Comparison of ENCODE assay signal across 13 cellular contexts in genomic region chr10:93464826-93465388, GRCh38. TPM values are rescaled to one million over a fixed set of nuclear protein-coding genes. Genes with fewer than 3 reads are reported as not detected.
DNase-seq lines count a peak whose midpoint lies in the region; ATAC-seq, FAIRE-seq and TF ChIP-seq lines count a peak whose summit lies in the region.
"Had no signal": no experiment of that assay in that cellular context is flagged by ENCODE, and none has a peak within 500 bp of the region (broad histone marks: within the 10 kb centered on the region; RNA-seq: fewer than 3 reads in every experiment).

No MANE protein-coding gene starts in this region.

- BruUV-seq in HepG2 (replicated peaks; lab: Mats Ljungman, UMichigan): no TSS peak

- H3K79me2 ChIP-seq in HepG2 (ENCODE audit: insufficient read depth, low read length): no peaks in the 10 kb centered on the region

- H3K27me3 ChIP-seq in HepG2 (ENCODE audit: control insufficient read depth in 1 of 2, insufficient read depth in 2 of 2, low read length in 2 of 2) (no peaks in the 10 kb centered on the region), right lobe of liver (no peaks in the 10 kb centered on the region)

- H3K27ac ChIP-seq in HepG2 (ENCODE audit: extremely low read length, insufficient read depth, low read length): no peak overlapping the region
- peak overlapping the region in 1 of 3 donors; percentile 6 for H3K27ac ChIP-seq in right lobe of liver
- H3K27ac ChIP-seq in caudate nucleus (ENCODE audit: low read depth, low read length): peak overlapping the region; percentile 26
- H3K27ac ChIP-seq: KMS-11 had no signal

- no peak for TF ChIP-seq RAD21 in HepG2 (CRISPR knock-in tag; IDR thresholded peaks at IDR 0.05)

- H3K4me3 Mint-ChIP-seq in nephron: no peak overlapping the region
- H3K4me3 Mint-ChIP-seq: activated T-helper 17 cell treated with anti-CD3 and anti-CD28 coated beads, Interleukin-2, amount 50 U/mL, for 72 hours; B cell had no signal

- no peaks in the 10 kb centered on the region for H3K36me3 ChIP-seq in HepG2 (replicated peaks in 1 of 2; ENCODE audit: control insufficient read depth in 1 of 2, insufficient read depth in 2 of 2, low read length in 2 of 2)
- no peaks in the 10 kb centered on the region for H3K36me3 ChIP-seq in right lobe of liver

- TF ChIP-seq CTCF in HepG2 (CRISPR knock-in tag; IDR thresholded peaks at IDR 0.05): no peak
- no peak for TF ChIP-seq CTCF in right lobe of liver (IDR thresholded peaks at IDR 0.05)
- TF ChIP-seq CTCF in nephron (IDR thresholded peaks at IDR 0.05; ENCODE audit: unreplicated experiment in 3 of 3): no peak

- intact Hi-C loops in HepG2 (cut with micrococcal nuclease; ENCODE audit: unreplicated experiment): no loop called here
- intact Hi-C loops in right lobe of liver (cut with DNase I): no loop called here

- no peak overlapping the region for H2AFZ ChIP-seq in HepG2 (ENCODE audit: low read length)

- CTCF ChIA-PET in HepG2 (lab: Yijun Ruan, JAX; ENCODE audit: low intra/inter-chr PET ratio, low total read pairs): no interaction called here

- in situ Hi-C loops in HepG2 (cut with HindIII; ENCODE audit: extremely low pct_ligation_motif_present, low pct_unique_long_range_greater_than_20kb): no loop called here

- 93% methylated on average over 4 of the region's 4 CpGs for WGBS in HepG2 (ENCODE audit: low lambda C conversion rate)
- WGBS in right lobe of liver (ENCODE audit: insufficient coverage, low coverage, low lambda C conversion rate, missing lambda C conversion rate): 88% methylated on average over 4 of the region's 4 CpGs

- DNase-seq in HepG2 (ENCODE audit: low spot score): no peak
- DNase-seq in right lobe of liver: no peak
- DNase-seq in caudate nucleus (lab: John Stamatoyannopoulos, UW): no peak
- no peak for DNase-seq in GOT3 (lab: John Stamatoyannopoulos, UW)
- no peak for DNase-seq in activated CD4-positive, alpha-beta T cell treated with anti-CD3 and anti-CD28 coated beads for 48 hours
- no peak for DNase-seq in activated CD4-positive, CD25-positive, alpha-beta regulatory T cell treated with anti-CD3 and anti-CD28 coated beads, Interleukin-2, amount 50 U/mL, for 72 hours
- no peak for DNase-seq in HUDEP-2 (lab: John Stamatoyannopoulos, UW; ENCODE audit: unreplicated experiment in 76 of 76)
- DNase-seq: effector CD4-positive, alpha-beta T cell; NCI-H524 treated with DMSO at 0.1 percent for 48 hours had no signal

- TF ChIP-seq EP300 in HepG2 (IDR thresholded peaks at IDR 0.05; ENCODE audit: low read depth in 2 of 2, low read length in 2 of 2): no peak
- no peak for TF ChIP-seq EP300 in HepG2 (CRISPR knock-in tag; IDR thresholded peaks at IDR 0.05; ENCODE audit: borderline replicate concordance)

- ATAC-seq in HepG2 (no peak), right lobe of liver (no peak)
- ATAC-seq: activated T-helper 17 cell treated with anti-CD3 and anti-CD28 coated beads, Interleukin-2, amount 50 U/mL, for 72 hours had no signal

- H3K4me1 ChIP-seq in HepG2 (ENCODE audit: insufficient read depth, low read length): peaks cover 6% of the 10 kb centered on the region; the same call in 1 of the 2 replicates
- H3K4me1 ChIP-seq in right lobe of liver: peaks cover 0 to 4% (median under 1%) of the 10 kb centered on the region in 4 donors

- no peaks in the 10 kb centered on the region for H3K27me3 Mint-ChIP-seq in nephron (ENCODE audit: low read depth)
- H3K27me3 Mint-ChIP-seq: activated T-helper 17 cell treated with anti-CD3 and anti-CD28 coated beads, Interleukin-2, amount 50 U/mL, for 72 hours; B cell had no signal

- no peaks in the 10 kb centered on the region for H4K20me1 ChIP-seq in HepG2 (ENCODE audit: insufficient read depth, low read length)

- TF ChIP-seq POLR2A in HepG2 (IDR thresholded peaks at IDR 0.05; ENCODE audit: insufficient read depth in 1 of 2, low read depth in 2 of 2, low read length in 2 of 2): no peak
- TF ChIP-seq POLR2A in right lobe of liver (IDR thresholded peaks at IDR 0.05): no peak

- H3K9ac ChIP-seq in HepG2 (ENCODE audit: insufficient read depth, low read depth, low read length): no peak overlapping the region
- H3K9ac ChIP-seq: KMS-11 had no signal

- peak overlapping the region in 2 of 3 experiments; percentile 69 for H3K27ac Mint-ChIP-seq in nephron
- H3K27ac Mint-ChIP-seq: activated T-helper 17 cell treated with anti-CD3 and anti-CD28 coated beads, Interleukin-2, amount 50 U/mL, for 72 hours; B cell had no signal

- peaks cover 46% of the 10 kb centered on the region for H3K4me1 Mint-ChIP-seq in nephron

- no peaks in the 10 kb centered on the region for H3K9me3 Mint-ChIP-seq in nephron
- H3K9me3 Mint-ChIP-seq: activated T-helper 17 cell treated with anti-CD3 and anti-CD28 coated beads, Interleukin-2, amount 50 U/mL, for 72 hours had no signal

- FAIRE-seq in HepG2 (lab: Jason Lieb, UNC): no peak

- POLR2A ChIA-PET in HepG2 (lab: Yijun Ruan, JAX): no interaction called here

- H3K9me3 ChIP-seq in HepG2 (ENCODE audit: low read length) (no peaks in the 10 kb centered on the region), right lobe of liver (no peaks in the 10 kb centered on the region)

- H3K4me3 ChIP-seq in HepG2 (replicated peaks in 1 of 3; ENCODE audit: insufficient read depth in 1 of 3, low read depth in 2 of 3, low read length in 3 of 3): no peak overlapping the region
- no peak overlapping the region for H3K4me3 ChIP-seq in right lobe of liver

- no peak overlapping the region for H3K4me2 ChIP-seq in HepG2 (ENCODE audit: low read depth, low read length)
- H3K4me2 ChIP-seq: KMS-11 had no signal

- H3K36me3 Mint-ChIP-seq in nephron (ENCODE audit: low read depth): peaks cover 2% of the 10 kb centered on the region

TF ChIP-seq in HepG2, 621 proteins besides CTCF, POLR2A, EP300 and RAD21 (continues in another document):
- no peak for TF ChIP-seq MZF1 (CRISPR knock-in tag; IDR thresholded peaks at IDR 0.05; ENCODE audit: borderline replicate concordance)
- no peak for TF ChIP-seq IKZF4 (CRISPR knock-in tag; IDR thresholded peaks at IDR 0.05; ENCODE audit: borderline replicate concordance, low read depth, not compliant biosample characterization)

RNA-seq across cellular contexts. Expression of gene MYOF, which starts 17.2 kb away (rescaled TPM):
- total RNA-seq in HepG2 (2016; rRNA removed; fragmentation: Illumina TruSeq; extraction: Trizol) (0.42 and 0.66 TPM in 2 replicates), right lobe of liver (10 to 100 TPM in 1 of 6 experiments, 1 to 10 TPM in 5; 1.9 to 14.6 (median 3.2) TPM)
- total RNA-seq in HepG2 (2016; cell fraction: cytosol; rRNA removed; fragmentation: Illumina TruSeq; extraction: Trizol; ENCODE audit: low read depth): not detected in 2 replicates
- total RNA-seq in HepG2 (2016; cell fraction: insoluble cytoplasmic fraction; rRNA removed; fragmentation: Illumina TruSeq; extraction: Trizol): 0.56 and 0.71 TPM in 2 replicates
- 0.06 and 0.14 TPM in 2 replicates for total RNA-seq in HepG2 (2016; cell fraction: membrane; rRNA removed; fragmentation: Illumina TruSeq; extraction: Trizol)
- total RNA-seq in HepG2 (2016; cell fraction: nucleus; rRNA removed; fragmentation: Illumina TruSeq; extraction: Trizol): 0.60 and 0.68 TPM in 2 replicates
- 0.17 and 0.18 TPM in 2 replicates for polyA plus RNA-seq in HepG2 (2011; rRNA removed)
- polyA plus RNA-seq in HepG2 (2011; cell fraction: cytosol; rRNA removed): 0.13 and 0.23 TPM in 2 replicates
- 0.29 and 0.52 TPM in 2 replicates for polyA plus RNA-seq in HepG2 (2011; cell fraction: nucleus; rRNA removed)
- polyA plus RNA-seq in HepG2 (2012): 0.08 and 0.13 TPM in 2 replicates
- polyA plus RNA-seq in HepG2 (2016; cell fraction: cytosol; fragmentation: Illumina TruSeq; extraction: Trizol; ENCODE audit: low read depth): 0.03 and 0.08 TPM in 2 replicates
- 0.35 and 0.50 TPM in 2 replicates for polyA plus RNA-seq in HepG2 (2016; cell fraction: insoluble cytoplasmic fraction; fragmentation: Illumina TruSeq; extraction: Trizol; ENCODE audit: low read depth)
- polyA plus RNA-seq in HepG2 (2016; cell fraction: membrane; fragmentation: Illumina TruSeq; extraction: Trizol; ENCODE audit: low read depth): 0.03 and 0.05 TPM in 2 replicates
- polyA plus RNA-seq in HepG2 (2016; cell fraction: nucleus; fragmentation: Illumina TruSeq; extraction: Trizol; ENCODE audit: insufficient read depth, low read depth): 0.85 and 0.89 TPM in 2 replicates
- polyA minus RNA-seq in HepG2 (2011; rRNA and poly(A)+ RNA removed; ENCODE audit: low replicate concordance): 0.12 and 47.0 TPM in 2 replicates
- 0.62 and 0.79 TPM in 2 replicates for polyA minus RNA-seq in HepG2 (2011; cell fraction: cytosol; rRNA and poly(A)+ RNA removed)
- polyA minus RNA-seq in HepG2 (2011; cell fraction: nucleus; rRNA and poly(A)+ RNA removed): 0.37 and 0.77 TPM in 2 replicates

RNA-seq across cellular contexts. Expression of gene CEP55, which starts 31.5 kb away (rescaled TPM):
- 17.1 and 27.3 TPM in 2 replicates for total RNA-seq in HepG2 (2016; rRNA removed; fragmentation: Illumina TruSeq; extraction: Trizol)
- total RNA-seq in HepG2 (2016; cell fraction: cytosol; rRNA removed; fragmentation: Illumina TruSeq; extraction: Trizol; ENCODE audit: low read depth): 3.8 and 5.0 TPM in 2 replicates
- 18.0 and 28.7 TPM in 2 replicates for total RNA-seq in HepG2 (2016; cell fraction: insoluble cytoplasmic fraction; rRNA removed; fragmentation: Illumina TruSeq; extraction: Trizol)
- 10.4 and 11.4 TPM in 2 replicates for total RNA-seq in HepG2 (2016; cell fraction: membrane; rRNA removed; fragmentation: Illumina TruSeq; extraction: Trizol)
- 10.3 and 12.4 TPM in 2 replicates for total RNA-seq in HepG2 (2016; cell fraction: nucleus; rRNA removed; fragmentation: Illumina TruSeq; extraction: Trizol)
- polyA plus RNA-seq in HepG2 (2011; rRNA removed): 3.4 and 6.5 TPM in 2 replicates
- 2.6 and 2.7 TPM in 2 replicates for polyA plus RNA-seq in HepG2 (2011; cell fraction: cytosol; rRNA removed)
- polyA plus RNA-seq in HepG2 (2011; cell fraction: nucleus; rRNA removed): 1.4 and 1.8 TPM in 2 replicates
- 3.0 and 6.8 TPM in 2 replicates for polyA plus RNA-seq in HepG2 (2012)
- 3.0 and 3.1 TPM in 2 replicates for polyA plus RNA-seq in HepG2 (2016; cell fraction: cytosol; fragmentation: Illumina TruSeq; extraction: Trizol; ENCODE audit: low read depth)
- 27.1 and 27.6 TPM in 2 replicates for polyA plus RNA-seq in HepG2 (2016; cell fraction: insoluble cytoplasmic fraction; fragmentation: Illumina TruSeq; extraction: Trizol; ENCODE audit: low read depth)
- polyA plus RNA-seq in HepG2 (2016; cell fraction: membrane; fragmentation: Illumina TruSeq; extraction: Trizol; ENCODE audit: low read depth): 6.9 and 8.0 TPM in 2 replicates
- 15.8 and 16.1 TPM in 2 replicates for polyA plus RNA-seq in HepG2 (2016; cell fraction: nucleus; fragmentation: Illumina TruSeq; extraction: Trizol; ENCODE audit: insufficient read depth, low read depth)
- polyA minus RNA-seq in HepG2 (2011; rRNA and poly(A)+ RNA removed; ENCODE audit: low replicate concordance): 2.4 and 15.2 TPM in 2 replicates
- polyA minus RNA-seq in HepG2 (2011; cell fraction: cytosol; rRNA and poly(A)+ RNA removed): 4.1 and 4.6 TPM in 2 replicates
- polyA minus RNA-seq in HepG2 (2011; cell fraction: nucleus; rRNA and poly(A)+ RNA removed): 3.7 and 4.6 TPM in 2 replicates
- total RNA-seq in right lobe of liver: under 1 TPM in 5 of 6 experiments, not detected in 1; 0.16 to 0.56 (median 0.43) TPM
